Comparison of ENCODE assay signal across 8 cellular contexts in genomic region chr19:10332965-10333757, GRCh38. TPM values are rescaled to one million over a fixed set of nuclear protein-coding genes. Genes with fewer than 3 reads are reported as not detected.
DNase-seq lines count a peak whose midpoint lies in the region; ATAC-seq and TF ChIP-seq lines count a peak whose summit lies in the region.

TSS of gene RAVER1 (minus strand) at chr19:10333529. CDS start at chr19:10333507, 22 bp downstream.

- no peaks in the 10 kb centered on the region for H3K27me3 Mint-ChIP-seq in activated T-cell treated with anti-CD3 and anti-CD28 coated beads, Interleukin-2, amount 50 U/mL, for 24 hours

- H3K9ac ChIP-seq in KMS-11 (peak within 1 kb of the TSS; percentile 85), mucosa of stomach (ENCODE audit: low read length) (peak within 1 kb of the TSS; percentile 65)

- peak; percentile 86 for ATAC-seq in GM21786 (IDR thresholded peaks at IDR 0.05; ENCODE audit: unreplicated experiment)
- peak; percentile 89 for ATAC-seq in Panc1

- H3K36me3 ChIP-seq in KMS-11 (ENCODE audit: insufficient read depth): no peaks in the 10 kb centered on the region; the same call in 1 of the 2 replicates
- peaks cover 7% of the 10 kb centered on the region for H3K36me3 ChIP-seq in Panc1 (ENCODE audit: control insufficient read depth, insufficient read depth, low read length)
- no peaks in the 10 kb centered on the region for H3K36me3 ChIP-seq in mucosa of stomach (ENCODE audit: control insufficient read depth, insufficient read depth, low read length)

- H3K27ac Mint-ChIP-seq in activated T-cell treated with anti-CD3 and anti-CD28 coated beads, Interleukin-2, amount 50 U/mL, for 24 hours: peak within 1 kb of the TSS; percentile 99

- in situ Hi-C loops in Panc1 (cut with HindIII; ENCODE audit: low pct_unique_long_range_greater_than_20kb, low sequenced_read_pairs): no loop called here

- TF ChIP-seq CTCF in KMS-11 (conservative IDR thresholded peaks at IDR 0.05; ENCODE audit: low read depth, low read length) (no peak), Panc1 (IDR thresholded peaks at IDR 0.05) (no peak), epithelial cell of proximal tubule (conservative IDR thresholded peaks at IDR 0.05; ENCODE audit: low read depth, low read length) (no peak)

- no peak within 1 kb of the TSS for H3K4me3 ChIP-seq in KMS-11 (IDR thresholded peaks at IDR 0.05; ENCODE audit: insufficient read depth, low read depth, low read length)
- peak within 1 kb of the TSS; percentile 78 to 86 for H3K4me3 ChIP-seq in Panc1 (ENCODE audit: low read depth in 2 of 2, low read length in 2 of 2)
- H3K4me3 ChIP-seq in epithelial cell of proximal tubule (ENCODE audit: low read depth, low read length): peak within 1 kb of the TSS; percentile 92
- H3K4me3 ChIP-seq in mucosa of stomach (ENCODE audit: low read length): peak within 1 kb of the TSS; percentile 79

- peak within 1 kb of the TSS; percentile 82 for H3K4me2 ChIP-seq in KMS-11

- DNase-seq in DMS79 treated with DMSO at 0.1 percent for 48 hours (lab: John Stamatoyannopoulos, UW): peak; percentile 94
- DNase-seq in Panc1 (ENCODE audit: low read depth, low spot score): peak; percentile 62
- DNase-seq in activated T-cell treated with anti-CD3 and anti-CD28 coated beads, Interleukin-2, amount 50 U/mL, for 24 hours: peak; percentile 98
- peak; percentile 56 for DNase-seq in epithelial cell of proximal tubule (ENCODE audit: low read depth)
- DNase-seq in stimulated activated CD8-positive, alpha-beta memory T cell treated with anti-CD3 and anti-CD28 coated beads, Interleukin-4, amount 100 ng/mL, for 48 hours: peak; percentile 98

- CTCF ChIA-PET in Panc1 (lab: Charles Lee): interaction anchor here (0.6 to 1.2 kb wide), 3 partner anchors 56 to 525 kb away, joined by 3 to 8 read pairs (median 4); no protein-coding TSS in a partner anchor

- H3K27ac ChIP-seq in KMS-11 (peak within 1 kb of the TSS; percentile 82), Panc1 (ENCODE audit: low read length) (peak within 1 kb of the TSS; percentile 87)

- H3K27me3 ChIP-seq in KMS-11 (ENCODE audit: insufficient read depth, low read depth) (no peaks in the 10 kb centered on the region), Panc1 (ENCODE audit: control insufficient read depth, insufficient read depth, low read length) (no peaks in the 10 kb centered on the region), mucosa of stomach (ENCODE audit: control insufficient read depth, insufficient read depth, low read length) (no peaks in the 10 kb centered on the region)

- H4K20me1 ChIP-seq in KMS-11 (ENCODE audit: insufficient read depth): no peaks in the 10 kb centered on the region

- H3K4me3 Mint-ChIP-seq in activated T-cell treated with anti-CD3 and anti-CD28 coated beads, Interleukin-2, amount 50 U/mL, for 24 hours: peak within 1 kb of the TSS; percentile 99

- peak within 1 kb of the TSS; percentile 72 for H2AFZ ChIP-seq in KMS-11 (ENCODE audit: low read depth)

- H3K79me2 ChIP-seq in KMS-11 (ENCODE audit: insufficient read depth, low read depth): peaks cover 26% of the 10 kb centered on the region

- intact Hi-C loops in Panc1 (cut with micrococcal nuclease; ENCODE audit: unreplicated experiment): no loop called here

- H3K9me3 Mint-ChIP-seq in activated T-cell treated with anti-CD3 and anti-CD28 coated beads, Interleukin-2, amount 50 U/mL, for 24 hours: no peaks in the 10 kb centered on the region

- POLR2A ChIA-PET in Panc1 (lab: Charles Lee): interaction anchor here (0.6 to 1.5 kb wide), 3 partner anchors 33 to 62 kb away, joined by 3 to 13 read pairs (median 6); partner anchors contain the start of genes ICAM1 and TYK2

- H3K4me1 ChIP-seq in KMS-11 (ENCODE audit: low read depth, poor library complexity, severe bottlenecking): peaks cover 16% of the 10 kb centered on the region
- peaks cover 10% of the 10 kb centered on the region for H3K4me1 ChIP-seq in Panc1 (ENCODE audit: control insufficient read depth, insufficient read depth, low read length)
- H3K4me1 ChIP-seq in mucosa of stomach (ENCODE audit: control insufficient read depth, insufficient read depth, low read length): peaks cover 19% of the 10 kb centered on the region

- peaks cover 37% of the 10 kb centered on the region for H3K4me1 Mint-ChIP-seq in activated T-cell treated with anti-CD3 and anti-CD28 coated beads, Interleukin-2, amount 50 U/mL, for 24 hours (ENCODE audit: low read depth)

- no TSS peak for BruUV-seq in Panc1 (replicated peaks; lab: Mats Ljungman, UMichigan)

- peaks cover 80% of the 10 kb centered on the region for H3K36me3 Mint-ChIP-seq in activated T-cell treated with anti-CD3 and anti-CD28 coated beads, Interleukin-2, amount 50 U/mL, for 24 hours (ENCODE audit: low read depth)

- no peaks in the 10 kb centered on the region for H3K9me3 ChIP-seq in Panc1 (ENCODE audit: control insufficient read depth, insufficient read depth, low read depth, low read length)
- H3K9me3 ChIP-seq in mucosa of stomach (ENCODE audit: control insufficient read depth, low read length): no peaks in the 10 kb centered on the region

RNA-seq across cellular contexts. Expression of gene RAVER1, which starts in this region (rescaled TPM):
- total RNA-seq in Panc1 (2021; ENCODE audit: unreplicated experiment) (55.6 TPM), epithelial cell of proximal tubule (29.5 and 34.1 TPM in 2 replicates)
- polyA plus RNA-seq in Panc1 (2012; ENCODE audit: insufficient read length): 65.2 TPM
